In the genomic region with DNA sequence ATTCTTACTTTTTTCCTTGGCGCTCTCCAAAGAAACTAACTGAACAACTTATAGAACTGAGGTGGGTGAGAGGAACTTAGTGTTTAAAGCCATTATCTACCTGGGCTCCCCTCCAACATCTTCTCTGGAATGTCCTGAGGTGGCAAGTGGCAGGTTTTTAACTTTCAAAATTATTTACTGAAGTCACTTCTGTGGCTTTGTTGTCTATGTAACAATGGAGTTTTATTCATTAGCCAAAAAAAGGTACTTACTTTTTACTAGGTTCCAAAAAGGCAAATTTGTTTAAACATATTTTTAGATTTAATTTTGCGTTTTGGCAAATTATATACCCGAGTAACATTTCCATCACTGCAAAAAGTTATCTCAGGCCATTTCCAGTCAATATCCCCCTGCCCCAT, we compare ENCODE assay signal across 1 cellular context.
TF ChIP-seq lines count a peak whose summit lies in the region.

No MANE protein-coding gene starts in this region.

TF ChIP-seq in GM23338, 12 proteins besides CTCF, POLR2A, EP300 and RAD21 (continued from another document):
- TF ChIP-seq, protein P1, sequence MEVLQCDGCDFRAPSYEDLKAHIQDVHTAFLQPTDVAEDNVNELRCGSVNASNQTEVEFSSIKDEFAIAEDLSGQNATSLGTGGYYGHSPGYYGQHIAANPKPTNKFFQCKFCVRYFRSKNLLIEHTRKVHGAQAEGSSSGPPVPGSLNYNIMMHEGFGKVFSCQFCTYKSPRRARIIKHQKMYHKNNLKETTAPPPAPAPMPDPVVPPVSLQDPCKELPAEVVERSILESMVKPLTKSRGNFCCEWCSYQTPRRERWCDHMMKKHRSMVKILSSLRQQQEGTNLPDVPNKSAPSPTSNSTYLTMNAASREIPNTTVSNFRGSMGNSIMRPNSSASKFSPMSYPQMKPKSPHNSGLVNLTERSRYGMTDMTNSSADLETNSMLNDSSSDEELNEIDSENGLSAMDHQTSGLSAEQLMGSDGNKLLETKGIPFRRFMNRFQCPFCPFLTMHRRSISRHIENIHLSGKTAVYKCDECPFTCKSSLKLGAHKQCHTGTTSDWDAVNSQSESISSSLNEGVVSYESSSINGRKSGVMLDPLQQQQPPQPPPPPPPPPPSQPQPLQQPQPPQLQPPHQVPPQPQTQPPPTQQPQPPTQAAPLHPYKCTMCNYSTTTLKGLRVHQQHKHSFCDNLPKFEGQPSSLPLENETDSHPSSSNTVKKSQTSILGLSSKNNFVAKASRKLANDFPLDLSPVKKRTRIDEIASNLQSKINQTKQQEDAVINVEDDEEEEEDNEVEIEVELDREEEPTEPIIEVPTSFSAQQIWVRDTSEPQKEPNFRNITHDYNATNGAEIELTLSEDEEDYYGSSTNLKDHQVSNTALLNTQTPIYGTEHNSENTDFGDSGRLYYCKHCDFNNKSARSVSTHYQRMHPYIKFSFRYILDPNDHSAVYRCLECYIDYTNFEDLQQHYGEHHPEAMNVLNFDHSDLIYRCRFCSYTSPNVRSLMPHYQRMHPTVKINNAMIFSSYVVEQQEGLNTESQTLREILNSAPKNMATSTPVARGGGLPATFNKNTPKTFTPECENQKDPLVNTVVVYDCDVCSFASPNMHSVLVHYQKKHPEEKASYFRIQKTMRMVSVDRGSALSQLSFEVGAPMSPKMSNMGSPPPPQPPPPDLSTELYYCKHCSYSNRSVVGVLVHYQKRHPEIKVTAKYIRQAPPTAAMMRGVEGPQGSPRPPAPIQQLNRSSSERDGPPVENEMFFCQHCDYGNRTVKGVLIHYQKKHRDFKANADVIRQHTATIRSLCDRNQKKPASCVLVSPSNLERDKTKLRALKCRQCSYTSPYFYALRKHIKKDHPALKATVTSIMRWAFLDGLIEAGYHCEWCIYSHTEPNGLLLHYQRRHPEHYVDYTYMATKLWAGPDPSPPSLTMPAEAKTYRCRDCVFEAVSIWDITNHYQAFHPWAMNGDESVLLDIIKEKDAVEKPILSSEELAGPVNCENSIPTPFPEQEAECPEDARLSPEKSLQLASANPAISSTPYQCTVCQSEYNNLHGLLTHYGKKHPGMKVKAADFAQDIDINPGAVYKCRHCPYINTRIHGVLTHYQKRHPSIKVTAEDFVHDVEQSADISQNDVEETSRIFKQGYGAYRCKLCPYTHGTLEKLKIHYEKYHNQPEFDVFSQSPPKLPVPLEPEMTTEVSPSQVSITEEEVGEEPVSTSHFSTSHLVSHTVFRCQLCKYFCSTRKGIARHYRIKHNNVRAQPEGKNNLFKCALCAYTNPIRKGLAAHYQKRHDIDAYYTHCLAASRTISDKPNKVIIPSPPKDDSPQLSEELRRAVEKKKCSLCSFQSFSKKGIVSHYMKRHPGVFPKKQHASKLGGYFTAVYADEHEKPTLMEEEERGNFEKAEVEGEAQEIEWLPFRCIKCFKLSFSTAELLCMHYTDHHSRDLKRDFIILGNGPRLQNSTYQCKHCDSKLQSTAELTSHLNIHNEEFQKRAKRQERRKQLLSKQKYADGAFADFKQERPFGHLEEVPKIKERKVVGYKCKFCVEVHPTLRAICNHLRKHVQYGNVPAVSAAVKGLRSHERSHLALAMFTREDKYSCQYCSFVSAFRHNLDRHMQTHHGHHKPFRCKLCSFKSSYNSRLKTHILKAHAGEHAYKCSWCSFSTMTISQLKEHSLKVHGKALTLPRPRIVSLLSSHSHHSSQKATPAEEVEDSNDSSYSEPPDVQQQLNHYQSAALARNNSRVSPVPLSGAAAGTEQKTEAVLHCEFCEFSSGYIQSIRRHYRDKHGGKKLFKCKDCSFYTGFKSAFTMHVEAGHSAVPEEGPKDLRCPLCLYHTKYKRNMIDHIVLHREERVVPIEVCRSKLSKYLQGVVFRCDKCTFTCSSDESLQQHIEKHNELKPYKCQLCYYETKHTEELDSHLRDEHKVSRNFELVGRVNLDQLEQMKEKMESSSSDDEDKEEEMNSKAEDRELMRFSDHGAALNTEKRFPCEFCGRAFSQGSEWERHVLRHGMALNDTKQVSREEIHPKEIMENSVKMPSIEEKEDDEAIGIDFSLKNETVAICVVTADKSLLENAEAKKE (CRISPR knock-in tag; IDR thresholded peaks at IDR 0.05) = no peak
- TF ChIP-seq JUNB (IDR thresholded peaks at IDR 0.05; ENCODE audit: unreplicated experiment) = no peak
